Comparison of ENCODE assay signal across 13 cellular contexts in the genomic region with DNA sequence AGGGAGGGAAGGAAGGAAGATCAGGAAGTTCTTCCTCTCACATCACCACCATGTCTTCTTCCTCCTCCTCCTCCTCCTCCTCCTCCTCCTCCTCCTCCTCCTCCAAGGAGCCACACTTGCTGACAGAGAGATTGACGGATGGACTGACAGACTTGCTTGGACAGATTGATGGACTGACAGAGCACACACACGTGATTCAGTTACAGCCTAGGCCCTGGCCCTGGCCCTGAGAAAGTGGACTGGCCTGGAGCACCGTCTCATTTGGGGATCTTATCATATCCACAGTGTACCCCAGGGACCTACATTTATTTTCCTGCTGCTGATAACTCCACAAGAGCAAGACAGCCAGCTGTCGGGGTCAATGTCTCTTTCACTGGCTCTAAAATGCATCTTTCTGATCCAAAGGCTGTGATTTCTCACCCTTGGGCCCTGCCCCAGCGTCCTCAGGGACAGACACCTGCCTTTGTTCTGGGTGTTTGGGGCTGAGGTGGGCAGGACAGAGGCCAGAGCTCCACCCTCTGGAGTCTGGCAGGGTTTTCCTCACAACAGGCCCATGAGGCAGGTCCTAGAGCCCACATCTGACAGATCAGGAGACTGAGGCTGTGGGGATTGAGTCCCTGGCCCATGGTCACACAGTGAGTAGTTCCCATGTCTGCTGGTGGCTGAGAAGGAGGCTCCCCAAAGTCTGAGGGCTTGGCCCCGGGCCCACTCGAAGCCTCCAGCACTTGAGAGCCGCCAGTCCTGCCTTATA. TPM values are rescaled to one million over a fixed set of nuclear protein-coding genes. Genes with fewer than 3 reads are reported as not detected.
DNase-seq lines count a peak whose midpoint lies in the region; ATAC-seq, FAIRE-seq and TF ChIP-seq lines count a peak whose summit lies in the region.
"Had no signal": no experiment of that assay in that cellular context is flagged by ENCODE, and none has a peak within 500 bp of the region (broad histone marks: within the 10 kb centered on the region; RNA-seq: fewer than 3 reads in every experiment).

No MANE protein-coding gene starts in this region.

- DNase-seq in GM12891 (ENCODE audit: insufficient read length, low spot score) (no peak), LHCN-M2 (ENCODE audit: low read depth) (peak; percentile 19), heart left ventricle (peak in 3 of 5 donors; percentile 48 to 72 (median 50)), gastrocnemius medialis (no peak), CD1c-positive myeloid dendritic cell (ENCODE audit: extremely low spot score) (no peak)
- no peak for DNase-seq in activated effector memory CD4-positive, alpha-beta T cell treated with Interleukin-2 at 50 U/mL for 16 hours
- DNase-seq: activated CD8-positive, alpha-beta memory T cell treated with anti-CD3 and anti-CD28 coated beads for 24 hours; dorsolateral prefrontal cortex; foreskin melanocyte; HFFc6; NCI-H2107 had no signal

- ATAC-seq in heart left ventricle = peak; percentile 1 to 44 (median 32)
- no peak for ATAC-seq in gastrocnemius medialis
- no peak for ATAC-seq in GM18867 (IDR thresholded peaks at IDR 0.05; ENCODE audit: unreplicated experiment)
- ATAC-seq: pancreas had no signal

- H3K9me3 ChIP-seq in heart left ventricle (no peaks in the 10 kb centered on the region), gastrocnemius medialis (no peaks in the 10 kb centered on the region)
- H3K9me3 ChIP-seq: pancreas had no signal

- TF ChIP-seq CTCF in heart left ventricle (IDR thresholded peaks at IDR 0.05) (no peak), gastrocnemius medialis (IDR thresholded peaks at IDR 0.05 in 4 of 5, conservative IDR thresholded peaks at IDR 0.05 in 1 of 5) (no peak)

- H3K4me3 ChIP-seq in heart left ventricle = no peak overlapping the region
- H3K4me3 ChIP-seq in gastrocnemius medialis = no peak overlapping the region
- H3K4me3 ChIP-seq: dorsolateral prefrontal cortex, pancreas had no signal

- FAIRE-seq in GM12891 (lab: Jason Lieb, UNC) = peak; percentile 78
- FAIRE-seq: pancreas had no signal

- no peaks in the 10 kb centered on the region for H3K36me3 ChIP-seq in heart left ventricle
- H3K36me3 ChIP-seq in gastrocnemius medialis = no peaks in the 10 kb centered on the region
- H3K36me3 ChIP-seq: pancreas had no signal

- in situ Hi-C loops in gastrocnemius medialis (cut with MboI; ENCODE audit: low sequenced_read_pairs in 4 of 4) = loop anchor here in 3 of 4 donors (10.0 kb wide), 2 partner anchors 54 to 86 kb away; no protein-coding TSS in a partner anchor

- H3K4me1 ChIP-seq in heart left ventricle (peaks cover 3 to 41% (median 33%) of the 10 kb centered on the region in 12 donors), gastrocnemius medialis (peaks cover 2 to 4% of the 10 kb centered on the region in 2 donors)

- no peak for TF ChIP-seq POLR2A in GM12891 (IDR thresholded peaks at IDR 0.05; ENCODE audit: low read depth, low read length)
- no peak for TF ChIP-seq POLR2A in heart left ventricle (IDR thresholded peaks at IDR 0.05)
- TF ChIP-seq POLR2A in gastrocnemius medialis (IDR thresholded peaks at IDR 0.05) = no peak

- intact Hi-C loops in heart left ventricle (cut with DNase I) (loop anchor here in 5 of 10 donors (5.0 to 10.0 kb wide), 4 partner anchors 84 to 184 kb away; no protein-coding TSS in a partner anchor), gastrocnemius medialis (cut with DNase I; ENCODE audit: low total_unique reads) (loop anchor here (5.0 kb wide), 1 partner anchor 1034 kb away; the partner anchor contains the start of gene ENO3)

- H3K27ac ChIP-seq in heart left ventricle (peak overlapping the region in 11 of 12 donors; percentile 26 to 71 (median 54)), gastrocnemius medialis (peak overlapping the region in 3 of 4 donors; percentile 42 to 59 (median 51))
- H3K27ac ChIP-seq: pancreas had no signal

- 41 to 60% (median 55%) methylated on average over 5 to 8 of the region's 8 CpGs for WGBS in heart left ventricle, 4 donors

- H3K27me3 ChIP-seq in heart left ventricle = no peaks in the 10 kb centered on the region
- no peaks in the 10 kb centered on the region for H3K27me3 ChIP-seq in gastrocnemius medialis
- H3K27me3 ChIP-seq: dorsolateral prefrontal cortex, pancreas had no signal

TF ChIP-seq in GM12891, 5 proteins besides CTCF, POLR2A, EP300 and RAD21:
- TF ChIP-seq POLR2AphosphoS5 (IDR thresholded peaks at IDR 0.05; ENCODE audit: low read depth, low read length) = no peak
- no peak for TF ChIP-seq POU2F2 (IDR thresholded peaks at IDR 0.05; ENCODE audit: low read depth, low read length)
- no peak for TF ChIP-seq PAX5 (IDR thresholded peaks at IDR 0.05; ENCODE audit: insufficient read depth, low read length, severe bottlenecking)
- TF ChIP-seq TAF1 (IDR thresholded peaks at IDR 0.05; ENCODE audit: low read depth, low read length) = no peak
- TF ChIP-seq SPI1 (IDR thresholded peaks at IDR 0.05; ENCODE audit: low read depth, low read length) = no peak

RNA-seq across cellular contexts. Expression of gene P2RX1, which starts 2.3 kb away (rescaled TPM):
- polyA plus RNA-seq in GM12891 (2012; ENCODE audit: low read depth, missing spikeins) = 1.1 TPM
- total RNA-seq in LHCN-M2 (2014; rRNA removed) (0.17 TPM in 1 of 2 replicates, not detected in the other), heart left ventricle (1 to 10 TPM in 2 of 9 donors, under 1 TPM in 7; 0.22 to 5.5 (median 0.52) TPM), gastrocnemius medialis (under 1 TPM in 3 of 4 donors, not detected in 1; 0.25 to 0.59 (median 0.38) TPM)
- 0.02 TPM for polyA plus RNA-seq in LHCN-M2 (2012)
- 1 to 10 TPM in 1 of 2 donors, under 1 TPM in 1; 0.19 to 1.4 TPM for polyA plus RNA-seq in heart left ventricle

RNA-seq across cellular contexts. Expression of gene CAMKK1, which starts 25.7 kb away (rescaled TPM):
- polyA plus RNA-seq in GM12891 (2012; ENCODE audit: low read depth, missing spikeins) = 0.64 TPM
- total RNA-seq in LHCN-M2 (2014; rRNA removed) (3.6 and 3.7 TPM in 2 replicates), heart left ventricle (1 to 10 TPM; 2.0 to 6.8 (median 4.3) TPM), gastrocnemius medialis (1 to 10 TPM in 3 of 4 donors, under 1 TPM in 1; 0.44 to 5.1 (median 2.1) TPM)
- 2.5 TPM for polyA plus RNA-seq in LHCN-M2 (2012)
- 1 to 10 TPM; 2.0 to 4.2 TPM for polyA plus RNA-seq in heart left ventricle

RNA-seq across cellular contexts. Expression of gene ATP2A3, which starts 45.7 kb away (rescaled TPM):
- polyA plus RNA-seq in GM12891 (2012; ENCODE audit: low read depth, missing spikeins) = 30.8 TPM
- total RNA-seq in LHCN-M2 (2014; rRNA removed) (0.77 and 3.8 TPM in 2 replicates), heart left ventricle (10 to 100 TPM in 1 of 9 donors, 1 to 10 TPM in 8; 3.3 to 19.7 (median 7.0) TPM), gastrocnemius medialis (1 to 10 TPM in 2 of 4 donors, under 1 TPM in 2; 0.89 to 1.4 (median 0.98) TPM)
- polyA plus RNA-seq in LHCN-M2 (2012) = 0.92 TPM
- 10 to 100 TPM in 1 of 2 donors, 1 to 10 TPM in 1; 5.1 to 21.8 TPM for polyA plus RNA-seq in heart left ventricle

Comparison
In these comparisons a context has a peak if more than half of its experiments do, and no peak if none do; other contexts are left out.
1. DNase-seq: peak in LHCN-M2 (single experiment) and heart left ventricle (3 of 5); none in GM12891 (single experiment), gastrocnemius medialis (0 of 2), activated effector memory CD4-positive, alpha-beta T cell treated with Interleukin-2 at 50 U/mL for 16 hours (single experiment) and CD1c-positive myeloid dendritic cell (single experiment).
2. ATAC-seq: peak in heart left ventricle (4 of 4); none in gastrocnemius medialis (0 of 2) and GM18867 (single experiment).